In the genomic region with DNA sequence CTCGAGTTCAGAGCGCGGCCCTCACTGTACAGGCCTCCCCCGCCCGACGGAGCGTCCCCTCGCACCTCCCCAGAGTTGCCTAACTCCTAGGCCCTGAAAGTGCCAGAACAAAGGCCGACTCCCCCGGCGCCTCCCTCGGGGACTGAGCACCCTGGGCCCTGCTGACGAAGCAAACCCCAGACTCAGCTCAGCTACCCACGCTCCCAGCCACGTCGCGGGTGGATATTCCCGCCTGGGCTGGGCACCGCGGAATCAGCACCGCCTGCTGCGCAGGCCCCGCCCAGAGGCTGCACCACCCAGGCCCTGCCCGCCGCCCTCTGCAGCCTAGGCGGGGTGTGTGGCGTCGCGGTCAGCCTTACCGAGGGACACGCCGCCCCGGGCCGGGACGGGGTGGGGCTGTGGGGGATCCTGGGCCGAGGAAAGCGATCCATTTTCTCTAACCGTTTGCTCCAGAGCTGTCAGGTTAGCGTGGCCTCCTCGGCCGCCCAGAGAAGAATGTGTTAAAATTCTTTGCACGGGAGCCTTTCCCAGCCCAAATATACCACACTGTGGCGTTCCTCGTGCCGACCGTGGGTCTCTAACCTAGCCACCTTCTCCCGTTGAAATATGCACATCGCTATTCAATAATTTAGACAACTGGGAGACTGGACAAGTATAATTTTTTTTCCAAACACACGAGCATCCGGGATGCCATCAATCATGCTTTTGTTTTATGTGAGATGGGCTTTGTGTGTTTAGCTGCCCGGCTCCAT, we compare ENCODE assay signal across 10 cellular contexts. TPM values are rescaled to one million over a fixed set of nuclear protein-coding genes. Genes with fewer than 3 reads are reported as not detected.
DNase-seq lines count a peak whose midpoint lies in the region; ATAC-seq and TF ChIP-seq lines count a peak whose summit lies in the region.
"Had no signal": no experiment of that assay in that cellular context is flagged by ENCODE, and none has a peak within 500 bp of the region (broad histone marks: within the 10 kb centered on the region; RNA-seq: fewer than 3 reads in every experiment).

No MANE protein-coding gene starts in this region.

- peak overlapping the region; percentile 73 for H2AFZ ChIP-seq in MM.1S (ENCODE audit: low read length)
- H2AFZ ChIP-seq in neural progenitor cell (replicated peaks) = no peak overlapping the region

- H3K27me3 Mint-ChIP-seq in endothelial cell (ENCODE audit: unreplicated experiment) = peaks cover 28% of the 10 kb centered on the region
- peaks cover 80% of the 10 kb centered on the region for H3K27me3 Mint-ChIP-seq in neural progenitor cell (ENCODE audit: insufficient read depth, low read depth)

- peak overlapping the region; percentile 57 for H3K4me3 Mint-ChIP-seq in endothelial cell (ENCODE audit: unreplicated experiment)
- peak overlapping the region; percentile 44 for H3K4me3 Mint-ChIP-seq in neural progenitor cell

- no peaks in the 10 kb centered on the region for H3K27me3 ChIP-seq in MM.1S (replicated peaks; ENCODE audit: insufficient read depth, low read length)
- H3K27me3 ChIP-seq in neural progenitor cell = peaks cover 98% of the 10 kb centered on the region
- peaks cover 2% of the 10 kb centered on the region for H3K27me3 ChIP-seq in ovary

- H3K79me2 ChIP-seq in MM.1S (ENCODE audit: low read length) (no peaks in the 10 kb centered on the region), neural progenitor cell (ENCODE audit: low read depth) (no peaks in the 10 kb centered on the region)

- H3K4me1 ChIP-seq in MM.1S (ENCODE audit: low read length) = no peaks in the 10 kb centered on the region
- H3K4me1 ChIP-seq in neural progenitor cell = peaks cover 24% of the 10 kb centered on the region
- H3K4me1 ChIP-seq in ovary (ENCODE audit: insufficient read depth) = peaks cover 2% of the 10 kb centered on the region

- H4K20me1 ChIP-seq in MM.1S (ENCODE audit: insufficient read depth, low read length) (no peaks in the 10 kb centered on the region), neural progenitor cell (ENCODE audit: low read depth) (peaks cover 68% of the 10 kb centered on the region)

- WGBS in ovary, 3 donors = 2 to 3% (median 3%) methylated on average over 39 to 51 of the region's 51 CpGs

- DNase-seq in ELR (ENCODE audit: low read depth) (peak; percentile 73), MM.1S (peak; percentile 30), endothelial cell (ENCODE audit: low spot score) (no peak), neural progenitor cell (ENCODE audit: low spot score) (peak; percentile 66), 8988T (no peak), NCI-H2107 (lab: John Stamatoyannopoulos, UW) (no peak), ovary (no peak)
- DNase-seq: activated T-cell treated with anti-CD3 and anti-CD28 coated beads, Interleukin-2, amount 50 U/mL, for 1 hour; gastrocnemius medialis had no signal

- H3K4me2 ChIP-seq in MM.1S (ENCODE audit: low read depth, low read length) (peak overlapping the region; percentile 45; the same call in 1 of the 2 replicates), neural progenitor cell (peak overlapping the region; percentile 63)

- H3K9ac ChIP-seq in MM.1S (ENCODE audit: low read length) (no peak overlapping the region), neural progenitor cell (no peak overlapping the region)

- TF ChIP-seq POLR2A in ovary (IDR thresholded peaks at IDR 0.05) = no peak

- peaks cover 14% of the 10 kb centered on the region for H3K4me1 Mint-ChIP-seq in endothelial cell (ENCODE audit: unreplicated experiment)
- H3K4me1 Mint-ChIP-seq in neural progenitor cell = peaks cover 36% of the 10 kb centered on the region

- TF ChIP-seq EP300 in ovary (IDR thresholded peaks at IDR 0.05) = no peak

- TF ChIP-seq CTCF in MM.1S (IDR thresholded peaks at IDR 0.05; ENCODE audit: low read length) = no peak
- no peak for TF ChIP-seq CTCF in endothelial cell (IDR thresholded peaks at IDR 0.05; ENCODE audit: unreplicated experiment)
- TF ChIP-seq CTCF in neural progenitor cell (IDR thresholded peaks at IDR 0.05) = no peak
- no peak for TF ChIP-seq CTCF in ovary (IDR thresholded peaks at IDR 0.05)

- H3K4me3 ChIP-seq in MM.1S (ENCODE audit: low read length) (peak overlapping the region; percentile 58), neural progenitor cell (peak overlapping the region; percentile 29), ovary (no peak overlapping the region)

- no peaks in the 10 kb centered on the region for H3K9me2 ChIP-seq in MM.1S (replicated peaks; ENCODE audit: insufficient read depth, low read length)

- H3K9me3 ChIP-seq in MM.1S (replicated peaks; ENCODE audit: insufficient read depth, low read length) = no peaks in the 10 kb centered on the region
- H3K9me3 ChIP-seq in neural progenitor cell (ENCODE audit: low read depth) = no peaks in the 10 kb centered on the region
- H3K9me3 ChIP-seq in ovary = no peaks in the 10 kb centered on the region
- H3K9me3 ChIP-seq: gastrocnemius medialis had no signal

- no peaks in the 10 kb centered on the region for H3K36me3 ChIP-seq in MM.1S (replicated peaks; ENCODE audit: insufficient read depth, low read length)
- no peaks in the 10 kb centered on the region for H3K36me3 ChIP-seq in neural progenitor cell
- no peaks in the 10 kb centered on the region for H3K36me3 ChIP-seq in ovary
- H3K36me3 ChIP-seq: gastrocnemius medialis had no signal

- H3K9me3 Mint-ChIP-seq in endothelial cell (ENCODE audit: unreplicated experiment) = no peaks in the 10 kb centered on the region
- no peaks in the 10 kb centered on the region for H3K9me3 Mint-ChIP-seq in neural progenitor cell

- H3F3A ChIP-seq in MM.1S (ENCODE audit: insufficient read depth, low read length) (no peaks in the 10 kb centered on the region), neural progenitor cell (ENCODE audit: low read depth) (peaks cover 57% of the 10 kb centered on the region)

- H3K27ac ChIP-seq in MM.1S (ENCODE audit: low read length) (no peak overlapping the region), neural progenitor cell (no peak overlapping the region), ovary (no peak overlapping the region)
- H3K27ac ChIP-seq: gastrocnemius medialis had no signal

- peaks cover 4% of the 10 kb centered on the region for H3K36me3 Mint-ChIP-seq in endothelial cell (ENCODE audit: low read depth, unreplicated experiment)
- H3K36me3 Mint-ChIP-seq in neural progenitor cell = no peaks in the 10 kb centered on the region

- intact Hi-C loops in ovary (cut with DNase I) = no loop called here

- H3K27ac Mint-ChIP-seq in endothelial cell (ENCODE audit: unreplicated experiment) (no peak overlapping the region), neural progenitor cell (no peak overlapping the region)

- ATAC-seq in GM19467 (IDR thresholded peaks at IDR 0.05; ENCODE audit: unreplicated experiment) = no peak
- ATAC-seq: gastrocnemius medialis had no signal

RNA-seq across cellular contexts. Expression of a gene that starts 31.4 kb away (rescaled TPM):
- 0.31 TPM for total RNA-seq in endothelial cell (ENCODE audit: unreplicated experiment)
- 0.39 and 0.65 TPM in 2 replicates for total RNA-seq in neural progenitor cell (ENCODE audit: low replicate concordance)
- total RNA-seq in ovary = under 1 TPM in 6 of 7 donors, not detected in 1; 0.10 to 0.67 (median 0.20) TPM
- polyA plus RNA-seq in ovary = under 1 TPM; 0.12 to 0.15 TPM
- total RNA-seq: gastrocnemius medialis had no signal

Comparison
In these comparisons a context has a peak if more than half of its experiments do, and no peak if none do; other contexts are left out.
1. DNase-seq: peak in ELR (single experiment), MM.1S (single experiment) and neural progenitor cell (single experiment); none in endothelial cell (single experiment), 8988T (single experiment), NCI-H2107 (single experiment) and ovary (0 of 5).